Comparison of ENCODE assay signal across 8 cellular contexts in genomic region chr3:115783426-115783825, GRCh38.
DNase-seq lines count a peak whose midpoint lies in the region; TF ChIP-seq lines count a peak whose summit lies in the region.
"Not testable (repeated sequence)": the region's sequence is repeated elsewhere in the genome, so short reads cannot be mapped to it uniquely, and the experiment has no call there.

No MANE protein-coding gene starts in this region.

- H3K4me1 ChIP-seq in HUES48 (ENCODE audit: control insufficient read depth, insufficient read depth, low read length) (peaks cover 11% of the 10 kb centered on the region), SJSA1 (replicated peaks) (peaks cover 24% of the 10 kb centered on the region), suprapubic skin (peaks cover 15% of the 10 kb centered on the region)
- H3K4me1 ChIP-seq in endodermal cell (ENCODE audit: control insufficient read depth, insufficient read depth, low read length); iPS-18a (ENCODE audit: control insufficient read depth, low read depth, low read length): not testable (repeated sequence)

- not testable (repeated sequence) for H3K9me3 ChIP-seq in HUES48 (ENCODE audit: control insufficient read depth, insufficient read depth, low read length); SJSA1 (replicated peaks); endodermal cell (ENCODE audit: control insufficient read depth, low read length); iPS-18a (ENCODE audit: control insufficient read depth, low read depth, low read length); suprapubic skin

- H3K27me3 ChIP-seq in HUES48 (ENCODE audit: control insufficient read depth, insufficient read depth, low read length); SJSA1 (replicated peaks); iPS-18a (ENCODE audit: control insufficient read depth, insufficient read depth, low read length); suprapubic skin: not testable (repeated sequence)
- H3K27me3 ChIP-seq in endodermal cell (ENCODE audit: control insufficient read depth, insufficient read depth, low read length, poor library complexity, severe bottlenecking): peaks cover 38% of the 10 kb centered on the region

- H3K27ac ChIP-seq in HUES48 (ENCODE audit: low read depth, low read length); endodermal cell (ENCODE audit: low read depth, low read length); iPS-18a (ENCODE audit: low read length): not testable (repeated sequence)
- H3K27ac ChIP-seq in SJSA1 (peak overlapping the region; percentile 89), suprapubic skin (peak overlapping the region; percentile 88)

- not testable (repeated sequence) for H3K9ac ChIP-seq in HUES48 (ENCODE audit: low read depth, low read length); endodermal cell (ENCODE audit: extremely low read depth, low read length, poor library complexity, severe bottlenecking); iPS-18a (ENCODE audit: low read length)

- not testable (repeated sequence) for DNase-seq in AG10803 (ENCODE audit: low read depth); SJSA1 (ENCODE audit: low read depth in 1 of 2, low spot score in 2 of 2); activated naive CD8-positive, alpha-beta T cell treated with anti-CD3 and anti-CD28 coated beads for 36 hours; endodermal cell; neural crest cell (ENCODE audit: low read depth, low spot score); suprapubic skin (ENCODE audit: low spot score in 2 of 2)

- 86 to 87% methylated on average over 12 to 13 of the region's 13 CpGs for WGBS in endodermal cell (ENCODE audit: insufficient coverage in 1 of 2, insufficient read length in 1 of 2), 2 experiments
- WGBS in suprapubic skin: 46% methylated on average over 13 of the region's 13 CpGs

- H3K27me3 Mint-ChIP-seq in activated naive CD8-positive, alpha-beta T cell treated with anti-CD3 and anti-CD28 coated beads for 36 hours; neural crest cell (ENCODE audit: low read depth): not testable (repeated sequence)
- H3K27me3 Mint-ChIP-seq in endodermal cell (ENCODE audit: insufficient read depth): peaks cover 14% of the 10 kb centered on the region

- peak overlapping the region; percentile 33 for H3K4me3 Mint-ChIP-seq in activated naive CD8-positive, alpha-beta T cell treated with anti-CD3 and anti-CD28 coated beads for 36 hours
- peak overlapping the region; percentile 69 for H3K4me3 Mint-ChIP-seq in endodermal cell
- H3K4me3 Mint-ChIP-seq in neural crest cell: peak overlapping the region; percentile 88

- H3K36me3 Mint-ChIP-seq in activated naive CD8-positive, alpha-beta T cell treated with anti-CD3 and anti-CD28 coated beads for 36 hours; endodermal cell (ENCODE audit: low read depth); neural crest cell (ENCODE audit: low read depth): not testable (repeated sequence)

- H3K4me3 ChIP-seq in AG10803 (ENCODE audit: low read length) (peak overlapping the region; percentile 71), HUES48 (ENCODE audit: low read depth, low read length) (peak overlapping the region; percentile 84), SJSA1 (peak overlapping the region; percentile 51), endodermal cell (ENCODE audit: low read length) (peak overlapping the region; percentile 82), iPS-18a (ENCODE audit: low read length) (peak overlapping the region; percentile 70), suprapubic skin (peak overlapping the region; percentile 69)

- not testable (repeated sequence) for H3K27ac Mint-ChIP-seq in activated naive CD8-positive, alpha-beta T cell treated with anti-CD3 and anti-CD28 coated beads for 36 hours; endodermal cell; neural crest cell (ENCODE audit: unreplicated experiment)

- not testable (repeated sequence) for TF ChIP-seq EP300 in suprapubic skin (IDR thresholded peaks at IDR 0.05)

- H3K4me1 Mint-ChIP-seq in activated naive CD8-positive, alpha-beta T cell treated with anti-CD3 and anti-CD28 coated beads for 36 hours: peaks cover 11% of the 10 kb centered on the region
- H3K4me1 Mint-ChIP-seq in endodermal cell (peaks cover 12% of the 10 kb centered on the region), neural crest cell (peaks cover 25% of the 10 kb centered on the region)

- not testable (repeated sequence) for TF ChIP-seq CTCF in AG10803 (conservative IDR thresholded peaks at IDR 0.05; ENCODE audit: low read length); endodermal cell (conservative IDR thresholded peaks at IDR 0.05); neural crest cell (conservative IDR thresholded peaks at IDR 0.05); suprapubic skin (IDR thresholded peaks at IDR 0.05)

- TF ChIP-seq POLR2A in suprapubic skin (IDR thresholded peaks at IDR 0.05): not testable (repeated sequence)

- H3K9me3 Mint-ChIP-seq in activated naive CD8-positive, alpha-beta T cell treated with anti-CD3 and anti-CD28 coated beads for 36 hours; endodermal cell; neural crest cell: not testable (repeated sequence)

- H3K36me3 ChIP-seq in HUES48 (ENCODE audit: control insufficient read depth, insufficient read depth, low read length); SJSA1; endodermal cell (ENCODE audit: control insufficient read depth, insufficient read depth, low read length); iPS-18a (ENCODE audit: control insufficient read depth, low read depth, low read length); suprapubic skin: not testable (repeated sequence)

Comparison
In these comparisons a context has a peak if more than half of its experiments do, and no peak if none do; other contexts are left out.
1. H3K4me3 Mint-ChIP-seq: peak in every context shown above with its lines; median percentile 88 in neural crest cell; 69 in endodermal cell; 33 in activated naive CD8-positive, alpha-beta T cell treated with anti-CD3 and anti-CD28 coated beads for 36 hours.